ENCODE assay signal across 12 cellular contexts in the genomic region with DNA sequence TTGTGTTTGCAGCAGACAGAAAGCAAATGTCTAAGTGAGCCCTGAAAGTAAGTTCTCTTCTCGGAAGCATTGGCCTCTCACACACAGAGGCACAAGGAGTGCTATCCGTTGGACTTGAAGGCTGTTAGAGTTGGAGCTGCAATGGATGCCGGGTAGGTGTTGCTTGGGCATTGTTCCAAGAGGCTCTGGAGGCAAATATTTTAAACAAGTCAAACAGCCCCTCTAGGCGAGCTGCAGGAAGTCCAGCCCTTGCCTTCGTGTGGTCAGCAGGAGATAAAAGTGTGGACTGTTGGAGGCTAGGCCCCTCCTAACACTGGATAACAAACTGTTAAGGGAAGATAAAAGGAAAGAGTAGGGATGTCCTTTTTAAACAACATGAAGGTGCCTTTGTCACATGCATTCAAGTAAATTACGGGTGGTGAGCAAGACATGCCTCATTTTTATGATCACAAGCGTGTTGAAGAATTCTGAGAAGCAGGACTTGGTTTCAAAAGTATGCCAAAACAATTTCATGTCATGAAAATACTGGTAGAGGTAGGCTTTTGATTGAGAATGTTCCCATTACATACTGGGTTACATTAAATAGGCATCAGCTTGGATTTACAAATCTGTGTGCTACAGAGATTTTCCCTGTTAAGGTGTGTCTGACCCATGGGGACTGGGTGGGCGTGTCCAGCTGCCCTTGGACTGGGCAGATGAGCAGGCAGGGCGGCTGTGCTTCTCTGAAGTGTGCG. TPM values are rescaled to one million over a fixed set of nuclear protein-coding genes. Genes with fewer than 3 reads are reported as not detected.
DNase-seq lines count a peak whose midpoint lies in the region; ATAC-seq, FAIRE-seq and TF ChIP-seq lines count a peak whose summit lies in the region.
"Had no signal": no experiment of that assay in that cellular context is flagged by ENCODE, and none has a peak within 500 bp of the region (broad histone marks: within the 10 kb centered on the region; RNA-seq: fewer than 3 reads in every experiment).

No MANE protein-coding gene starts in this region.

- POLR2A ChIA-PET in A549 (lab: Yijun Ruan, JAX) (no interaction called here), PC-3 (lab: Charles Lee; ENCODE audit: unreplicated experiment) (no interaction called here), OCI-LY7 (lab: Charles Lee) (interaction anchor here (0.5 to 0.7 kb wide), 2 partner anchors 20 to 1557 kb away, joined by 3 read pairs; no protein-coding TSS in a partner anchor)

- no peak for FAIRE-seq in A549 (lab: Jason Lieb, UNC)
- FAIRE-seq: H54, TTC549 had no signal

- H3K9ac ChIP-seq in PC-3 (ENCODE audit: low read length) = no peak overlapping the region

- H3K27me3 ChIP-seq in PC-3 (ENCODE audit: low read length) = no peaks in the 10 kb centered on the region

- H3K27ac Mint-ChIP-seq in chondrocyte (ENCODE audit: unreplicated experiment) = peak overlapping the region; percentile 52

- H4K20me1 ChIP-seq in PC-3 (ENCODE audit: low read length) = peaks cover 20% of the 10 kb centered on the region; the same call in 1 of the 2 replicates
- 0 out of 2 replicates have a peak, but pooled peaks cover 5% of the 10 kb centered on the region for H4K20me1 ChIP-seq in OCI-LY7 (ENCODE audit: insufficient read depth, low read length)

- H2AFZ ChIP-seq in PC-3 (ENCODE audit: low read length) (no peak overlapping the region), OCI-LY7 (ENCODE audit: low read length) (no peak overlapping the region)

- H3K79me2 ChIP-seq in PC-3 (ENCODE audit: low read length) (peaks cover 96% of the 10 kb centered on the region), OCI-LY7 (ENCODE audit: insufficient read depth, low read depth, low read length) (no peaks in the 10 kb centered on the region)

- no peak for TF ChIP-seq POLR2A in A549 (IDR thresholded peaks at IDR 0.05; ENCODE audit: low read length)

- TF ChIP-seq CTCF in A549 (IDR thresholded peaks at IDR 0.05) = no peak
- no peak for TF ChIP-seq CTCF in chondrocyte (IDR thresholded peaks at IDR 0.05)
- no peak for TF ChIP-seq CTCF in mucosa of descending colon (IDR thresholded peaks at IDR 0.05)
- TF ChIP-seq CTCF in PC-3 (conservative IDR thresholded peaks at IDR 0.05; ENCODE audit: low read depth, low read length) = no peak
- TF ChIP-seq CTCF in OCI-LY7 (conservative IDR thresholded peaks at IDR 0.05; ENCODE audit: low read length) = no peak

- H3K9me3 ChIP-seq in A549 (no peaks in the 10 kb centered on the region), mucosa of descending colon (no peaks in the 10 kb centered on the region), PC-3 (ENCODE audit: low read length) (no peaks in the 10 kb centered on the region), OCI-LY7 (ENCODE audit: low read length) (no peaks in the 10 kb centered on the region)

- no peaks in the 10 kb centered on the region for H3K9me3 Mint-ChIP-seq in chondrocyte (ENCODE audit: low read depth)

- no peaks in the 10 kb centered on the region for H3K36me3 Mint-ChIP-seq in chondrocyte (ENCODE audit: low read depth)

- 68% methylated on average over 10 of the region's 10 CpGs for WGBS in A549 (ENCODE audit: missing lambda C conversion rate)

- no peak overlapping the region for H3K4me3 ChIP-seq in A549
- H3K4me3 ChIP-seq in mucosa of descending colon = no peak overlapping the region
- H3K4me3 ChIP-seq in PC-3 (ENCODE audit: low read length) = no peak overlapping the region
- no peak overlapping the region for H3K4me3 ChIP-seq in OCI-LY7 (ENCODE audit: low read depth, low read length, poor library complexity, severe bottlenecking)

- peaks cover 57% of the 10 kb centered on the region for H3K4me1 ChIP-seq in A549
- peaks cover 73% of the 10 kb centered on the region for H3K4me1 ChIP-seq in mucosa of descending colon (ENCODE audit: low read depth)
- H3K4me1 ChIP-seq in PC-3 (ENCODE audit: insufficient read depth, low read length) = peaks cover 28% of the 10 kb centered on the region
- no peaks in the 10 kb centered on the region for H3K4me1 ChIP-seq in OCI-LY7 (ENCODE audit: insufficient read depth, low read length, poor library complexity, severe bottlenecking)

- H3K27ac ChIP-seq in A549 (peak overlapping the region in 1 of 2 experiments; percentile 22; a peak in 1 of 6 replicates), PC-3 (ENCODE audit: low read length) (no peak overlapping the region), OCI-LY7 (ENCODE audit: low read depth, low read length, poor library complexity, severe bottlenecking) (no peak overlapping the region)

- H3K9me2 ChIP-seq in PC-3 (replicated peaks; ENCODE audit: low read length) (no peaks in the 10 kb centered on the region), OCI-LY7 (ENCODE audit: insufficient read depth, low read length) (no peaks in the 10 kb centered on the region)

- intact Hi-C loops in mucosa of descending colon (cut with DNase I, micrococcal nuclease) = no loop called here
- intact Hi-C loops in PC-3 (cut with micrococcal nuclease) = no loop called here
- intact Hi-C loops in OCI-LY7 (cut with micrococcal nuclease; ENCODE audit: unreplicated experiment) = no loop called here

- no peaks in the 10 kb centered on the region for H3K36me3 ChIP-seq in mucosa of descending colon (ENCODE audit: low read depth)
- H3K36me3 ChIP-seq in PC-3 (ENCODE audit: low read depth, low read length) = 0 out of 2 replicates have a peak, but pooled peaks cover 8% of the 10 kb centered on the region
- H3K36me3 ChIP-seq in OCI-LY7 (ENCODE audit: insufficient read depth, low read length) = no peaks in the 10 kb centered on the region

- CTCF ChIA-PET in A549 (lab: Yijun Ruan, JAX) (no interaction called here), PC-3 (lab: Charles Lee) (no interaction called here), OCI-LY7 (lab: Charles Lee; ENCODE audit: unreplicated experiment) (no interaction called here)

- no peak for TF ChIP-seq RAD21 in A549 (conservative IDR thresholded peaks at IDR 0.05 in 1 of 2, IDR thresholded peaks at IDR 0.05 in 1 of 2)

- BruUV-seq in PC-3 (replicated peaks; lab: Mats Ljungman, UMichigan) (no TSS peak), OCI-LY7 (replicated peaks; lab: Mats Ljungman, UMichigan) (no TSS peak)

- peaks cover 62% of the 10 kb centered on the region for H3K4me1 Mint-ChIP-seq in chondrocyte (ENCODE audit: low read depth)

- DNase-seq in A549 (ENCODE audit: low read depth in 1 of 2, low spot score in 1 of 2) (no peak), HUDEP-2 (lab: John Stamatoyannopoulos, UW; ENCODE audit: unreplicated experiment in 76 of 76) (peak in 74 of 76 experiments; percentile 33 to 96 (median 82)), chondrocyte (ENCODE audit: low spot score) (no peak), mucosa of descending colon (peak in 1 of 3 donors; percentile 55), SKM-1 (lab: John Stamatoyannopoulos, UW; ENCODE audit: unreplicated experiment) (no peak), PC-3 (no peak), OCI-LY7 (ENCODE audit: low spot score) (no peak)
- DNase-seq: activated effector memory CD4-positive, alpha-beta T cell treated with Interleukin-2 at 50 U/mL for 16 hours; NCI-H2171 treated with DMSO at 0.1 percent for 48 hours had no signal

- H3K4me2 ChIP-seq in A549 = peak overlapping the region; percentile 38; the same call in 1 of the 3 replicates
- H3K4me2 ChIP-seq in PC-3 (ENCODE audit: low read length) = no peak overlapping the region
- H3K4me2 ChIP-seq in OCI-LY7 (ENCODE audit: low read length) = no peak overlapping the region

- no peak overlapping the region for H3K4me3 Mint-ChIP-seq in chondrocyte (ENCODE audit: unreplicated experiment)

- ATAC-seq in A549 (peak in 1 of 2 experiments; percentile 40; a peak in 1 of 6 replicates), mucosa of descending colon (peak; percentile 21), GM21423 (IDR thresholded peaks at IDR 0.05; ENCODE audit: unreplicated experiment) (no peak), PC-3 (no peak)

- no peak for TF ChIP-seq EP300 in A549 (IDR thresholded peaks at IDR 0.05)

- no peaks in the 10 kb centered on the region for H3K27me3 Mint-ChIP-seq in chondrocyte (ENCODE audit: low read depth)

- no peaks in the 10 kb centered on the region for H3F3A ChIP-seq in PC-3 (ENCODE audit: low read length, unreplicated experiment)

TF ChIP-seq in A549, 52 proteins besides CTCF, POLR2A, EP300 and RAD21:
- TF ChIP-seq JUN (IDR thresholded peaks at IDR 0.05) (no peak), BHLHE40 (IDR thresholded peaks at IDR 0.05; ENCODE audit: low read depth, low read length) (no peak), GATA3 (IDR thresholded peaks at IDR 0.05; ENCODE audit: borderline replicate concordance) (no peak), PHF8 (IDR thresholded peaks at IDR 0.05; ENCODE audit: borderline replicate concordance, low read depth) (no peak), HOXB5 (CRISPR knock-in tag; IDR thresholded peaks at IDR 0.05) (no peak), HOXB13 (CRISPR knock-in tag; IDR thresholded peaks at IDR 0.05; ENCODE audit: low read depth) (no peak), FOXS1 (CRISPR knock-in tag; IDR thresholded peaks at IDR 0.05) (no peak), SREBF2 (IDR thresholded peaks at IDR 0.05) (no peak)
- TF ChIP-seq, protein P1, sequence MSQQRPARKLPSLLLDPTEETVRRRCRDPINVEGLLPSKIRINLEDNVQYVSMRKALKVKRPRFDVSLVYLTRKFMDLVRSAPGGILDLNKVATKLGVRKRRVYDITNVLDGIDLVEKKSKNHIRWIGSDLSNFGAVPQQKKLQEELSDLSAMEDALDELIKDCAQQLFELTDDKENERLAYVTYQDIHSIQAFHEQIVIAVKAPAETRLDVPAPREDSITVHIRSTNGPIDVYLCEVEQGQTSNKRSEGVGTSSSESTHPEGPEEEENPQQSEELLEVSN (IDR thresholded peaks at IDR 0.05; ENCODE audit: borderline replicate concordance, low read depth) = no peak
TF ChIP-seq in A549: peak in this region for 0.

RNA-seq across cellular contexts. Expression of a gene that starts 57.4 kb away (rescaled TPM):
- polyA plus RNA-seq in A549 (2011; rRNA removed) (2.2 and 4.8 TPM in 2 replicates), A549 (2017; fragmentation: RNase III; extraction: RNeasy Plus Mini Kit Qiagen cat#74134 plus additional on column Dnase treatment) (4.6 to 5.0 TPM (median 4.8 TPM) in 3 replicates)
- polyA plus RNA-seq in A549 (2012; cell fraction: cytosol; rRNA removed) = 1.5 and 2.1 TPM in 2 replicates
- 6.1 and 6.8 TPM in 2 replicates for polyA plus RNA-seq in A549 (2012; cell fraction: nucleus; rRNA removed)
- polyA minus RNA-seq in A549 (2011; rRNA and poly(A)+ RNA removed) = 30.5 and 38.8 TPM in 2 replicates
- total RNA-seq in chondrocyte (25.7 to 29.5 TPM (median 28.4 TPM) in 3 replicates), mucosa of descending colon (10 to 100 TPM; 64.9 to 85.9 (median 74.7) TPM), PC-3 (2014; rRNA removed) (26.0 and 31.8 TPM in 2 replicates), OCI-LY7 (2022) (5.5 and 7.1 TPM in 2 replicates)
- 3.4 and 4.4 TPM in 2 replicates for total RNA-seq in OCI-LY7 (2014; rRNA removed; shearing (Covaris generic))

Comparison
In these comparisons a context has a peak if more than half of its experiments do, and no peak if none do; other contexts are left out.
1. DNase-seq: peak in HUDEP-2 (74 of 76); none in A549 (0 of 2), chondrocyte (single experiment), SKM-1 (single experiment), PC-3 (single experiment) and OCI-LY7 (single experiment).